ENCODE assay signal across 8 cellular contexts in the genomic region with DNA sequence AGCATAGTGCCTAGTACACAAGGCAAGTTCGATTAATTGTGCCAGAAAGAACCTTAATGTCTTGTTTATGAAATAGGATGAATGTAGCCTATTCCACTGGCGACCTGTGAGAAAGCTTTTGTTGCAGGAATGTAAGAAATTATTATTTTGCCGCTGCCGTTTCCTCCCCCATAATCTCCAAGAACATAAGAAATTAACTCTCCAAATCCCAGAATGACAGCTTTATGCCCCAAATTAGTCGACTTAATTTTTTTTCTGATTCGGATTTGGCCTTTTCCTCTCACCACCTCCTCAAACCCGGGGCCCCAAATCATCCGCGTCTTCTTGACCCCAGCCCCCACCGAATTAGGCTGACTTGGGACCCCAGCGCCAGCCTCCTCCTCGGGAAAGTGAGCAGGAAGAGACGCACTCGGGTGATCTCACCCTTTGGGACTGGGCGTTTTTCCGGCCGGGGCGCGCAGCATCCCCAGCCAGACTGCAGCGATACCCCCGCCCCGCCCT. TPM values are rescaled to one million over a fixed set of nuclear protein-coding genes. Genes with fewer than 3 reads are reported as not detected.
DNase-seq lines count a peak whose midpoint lies in the region; ATAC-seq and TF ChIP-seq lines count a peak whose summit lies in the region.

No MANE protein-coding gene starts in this region.

- peaks cover 31% of the 10 kb centered on the region for H3K4me1 Mint-ChIP-seq in activated naive CD8-positive, alpha-beta T cell treated with anti-CD3 and anti-CD28 coated beads, Interleukin-2, amount 50 U/mL, for 24 hours

- H3K4me3 ChIP-seq in cardiac muscle cell (peak overlapping the region; percentile 64), kidney epithelial cell (ENCODE audit: low read depth, low read length) (peak overlapping the region; percentile 92), thoracic aorta (peak overlapping the region; percentile 97)

- H3K27ac Mint-ChIP-seq in activated naive CD8-positive, alpha-beta T cell treated with anti-CD3 and anti-CD28 coated beads, Interleukin-2, amount 50 U/mL, for 24 hours: peak overlapping the region; percentile 88

- no peaks in the 10 kb centered on the region for H3K27me3 Mint-ChIP-seq in activated naive CD8-positive, alpha-beta T cell treated with anti-CD3 and anti-CD28 coated beads, Interleukin-2, amount 50 U/mL, for 24 hours

- no peaks in the 10 kb centered on the region for H3K27me3 ChIP-seq in cardiac muscle cell
- H3K27me3 ChIP-seq in kidney epithelial cell (ENCODE audit: control insufficient read depth, insufficient read depth, low read length): no peaks in the 10 kb centered on the region
- no peaks in the 10 kb centered on the region for H3K27me3 ChIP-seq in thoracic aorta (replicated peaks; ENCODE audit: insufficient read depth)

- no peaks in the 10 kb centered on the region for H3K9me3 Mint-ChIP-seq in activated naive CD8-positive, alpha-beta T cell treated with anti-CD3 and anti-CD28 coated beads, Interleukin-2, amount 50 U/mL, for 24 hours

- no peaks in the 10 kb centered on the region for H3K36me3 Mint-ChIP-seq in activated naive CD8-positive, alpha-beta T cell treated with anti-CD3 and anti-CD28 coated beads, Interleukin-2, amount 50 U/mL, for 24 hours (ENCODE audit: low read depth)

- H3K36me3 ChIP-seq in cardiac muscle cell (no peaks in the 10 kb centered on the region), kidney epithelial cell (ENCODE audit: control insufficient read depth, insufficient read depth, low read length) (no peaks in the 10 kb centered on the region), thoracic aorta (no peaks in the 10 kb centered on the region)

- H3K4me1 ChIP-seq in cardiac muscle cell (ENCODE audit: low read depth) (peaks cover 46% of the 10 kb centered on the region), thoracic aorta (ENCODE audit: control insufficient read depth in 1 of 2, low read depth in 2 of 2) (peaks cover 31 to 52% of the 10 kb centered on the region in 2 donors)

- no peak overlapping the region for H3K27ac ChIP-seq in cardiac muscle cell
- peak overlapping the region; percentile 93 to 95 for H3K27ac ChIP-seq in thoracic aorta

- TF ChIP-seq CTCF in cardiac muscle cell (IDR thresholded peaks at IDR 0.05; ENCODE audit: low read depth, low read length) (no peak), kidney epithelial cell (IDR thresholded peaks at IDR 0.05; ENCODE audit: insufficient read depth, low read length, poor library complexity, severe bottlenecking) (no peak), thoracic aorta (IDR thresholded peaks at IDR 0.05) (no peak)

- ATAC-seq in Right ventricle myocardium superior (ENCODE audit: poor library complexity) (no peak), thoracic aorta (ENCODE audit: insufficient number of reproducible peaks, low FRiP score, low read depth) (peak; percentile 64), HG03457 (IDR thresholded peaks at IDR 0.05; ENCODE audit: unreplicated experiment) (no peak)
- no peak for ATAC-seq in activated naive CD8-positive, alpha-beta T cell treated with anti-CD3 and anti-CD28 coated beads, Interleukin-2, amount 50 U/mL, for 24 hours

- intact Hi-C loops in Right ventricle myocardium superior (cut with DNase I): loop anchor here (5.0 kb wide), 1 partner anchor 94 kb away; a partner anchor contains a TSS

- H3K9me3 ChIP-seq in cardiac muscle cell (ENCODE audit: low read depth): no peaks in the 10 kb centered on the region
- H3K9me3 ChIP-seq in thoracic aorta: no peaks in the 10 kb centered on the region

- no peak for DNase-seq in cardiac muscle cell (ENCODE audit: low read depth in 1 of 2, low spot score in 1 of 2)
- no peak for DNase-seq in Right ventricle myocardium superior
- DNase-seq in activated naive CD8-positive, alpha-beta T cell treated with anti-CD3 and anti-CD28 coated beads, Interleukin-2, amount 50 U/mL, for 24 hours: no peak
- DNase-seq in kidney epithelial cell (ENCODE audit: low read depth): no peak
- no peak for DNase-seq in thoracic aorta (ENCODE audit: low spot score)
- DNase-seq in Ammon's horn (ENCODE audit: low spot score): no peak
- DNase-seq in stimulated activated CD4-positive, alpha-beta T cell treated with anti-CD3 and anti-CD28 coated beads, Interleukin-2, amount 100 ng/mL, for 48 hours: no peak

- H3K4me3 Mint-ChIP-seq in activated naive CD8-positive, alpha-beta T cell treated with anti-CD3 and anti-CD28 coated beads, Interleukin-2, amount 50 U/mL, for 24 hours: no peak overlapping the region

RNA-seq across cellular contexts. Expression of a gene that starts 0.7 kb away (rescaled TPM):
- total RNA-seq in cardiac muscle cell (207 and 227 TPM in 2 replicates), Right ventricle myocardium superior (203 TPM), kidney epithelial cell (213 and 279 TPM in 2 replicates), thoracic aorta (100 to 1,000 TPM; 324 to 348 TPM)
- polyA plus RNA-seq in cardiac muscle cell: 118 TPM in 2 replicates

RNA-seq across cellular contexts. Expression of a gene that starts 47.2 kb away (rescaled TPM):
- total RNA-seq in cardiac muscle cell: 20.6 and 22.4 TPM in 2 replicates
- 16.3 and 28.4 TPM in 2 replicates for polyA plus RNA-seq in cardiac muscle cell
- total RNA-seq in Right ventricle myocardium superior: 18.7 TPM
- total RNA-seq in kidney epithelial cell: 30.3 and 31.7 TPM in 2 replicates
- total RNA-seq in thoracic aorta: 10 to 100 TPM; 15.6 to 21.7 TPM
